Comparison of ENCODE assay signal across 8 cellular contexts in the genomic region with DNA sequence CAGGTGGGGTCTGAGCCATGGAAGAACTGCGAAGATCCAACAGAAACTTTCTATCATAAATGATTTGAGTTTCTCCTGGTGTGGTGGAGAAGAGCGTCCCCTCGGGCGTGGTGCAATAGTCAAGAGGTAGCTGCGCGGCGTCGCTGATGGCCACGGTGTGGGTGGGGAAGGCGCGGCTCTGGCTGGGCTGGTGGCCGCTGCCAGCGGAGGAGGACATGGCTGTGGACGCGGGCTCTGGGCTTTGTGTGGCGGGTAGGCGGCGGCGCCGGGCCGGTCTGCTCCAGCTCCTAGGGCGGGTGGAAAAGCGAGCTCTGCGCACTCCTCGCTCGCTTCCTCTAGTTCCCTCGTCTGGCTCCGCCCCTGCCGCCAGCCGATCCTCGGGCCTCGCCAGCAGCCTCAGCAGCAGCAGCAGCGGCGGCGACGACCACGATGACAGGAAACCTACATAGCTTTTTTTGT. TPM values are rescaled to one million over a fixed set of nuclear protein-coding genes. Genes with fewer than 3 reads are reported as not detected.
A peak's percentile ranks its signal among the peaks of the same experiment; 100 is the strongest.
DNase-seq lines count a peak whose midpoint lies in the region; ATAC-seq and TF ChIP-seq lines count a peak whose summit lies in the region.

No MANE protein-coding gene starts in this region.

- H3K4me1 ChIP-seq in BE2C: peaks cover 23% of the 10 kb centered on the region
- peaks cover 3% of the 10 kb centered on the region; the same call in 1 of the 2 replicates for H3K4me1 ChIP-seq in OCI-LY3 (ENCODE audit: low read length)
- H3K4me1 ChIP-seq in esophagus squamous epithelium: peaks cover 5 to 82% (median 17%) of the 10 kb centered on the region in 3 donors

- TF ChIP-seq CTCF in BE2C (IDR thresholded peaks at IDR 0.05; ENCODE audit: low read depth, low read length): no peak
- 0 out of 2 replicates have a peak, but pooled peaks have one; percentile 7 for TF ChIP-seq CTCF in OCI-LY3 (IDR thresholded peaks at IDR 0.05; ENCODE audit: low read depth, low read length)
- TF ChIP-seq CTCF in esophagus squamous epithelium (IDR thresholded peaks at IDR 0.05): no peak

- TF ChIP-seq POLR2A in esophagus squamous epithelium (IDR thresholded peaks at IDR 0.05): peak in 1 of 4 donors; percentile 48

- H3K9me3 ChIP-seq in BE2C: no peaks in the 10 kb centered on the region
- no peaks in the 10 kb centered on the region for H3K9me3 ChIP-seq in OCI-LY3 (ENCODE audit: insufficient read depth, low read length)
- no peaks in the 10 kb centered on the region for H3K9me3 ChIP-seq in esophagus squamous epithelium

- 0 out of 2 replicates have a peak, but pooled peaks cover under 1% of the 10 kb centered on the region for H3K79me2 ChIP-seq in OCI-LY3 (ENCODE audit: low read length)

- WGBS in esophagus squamous epithelium, 2 donors: 0 to 1% methylated on average over 12 to 25 of the region's 37 CpGs

- no peaks in the 10 kb centered on the region for H4K20me1 ChIP-seq in OCI-LY3 (ENCODE audit: insufficient read depth, low read length)

- peak overlapping the region; percentile 56 for H3K4me3 ChIP-seq in BE2C (ENCODE audit: low read depth, low read length)
- peak overlapping the region; percentile 77 for H3K4me3 ChIP-seq in OCI-LY3 (ENCODE audit: low read length)
- peak overlapping the region; percentile 6 to 70 (median 39) for H3K4me3 ChIP-seq in esophagus squamous epithelium

- peak overlapping the region; percentile 33; the same call in 1 of the 2 replicates for H3K9ac ChIP-seq in OCI-LY3 (ENCODE audit: low read length)

- H3K27ac ChIP-seq in OCI-LY3 (ENCODE audit: low read length) (no peak overlapping the region), esophagus squamous epithelium (peak overlapping the region; percentile 32 to 89 (median 70))

- intact Hi-C loops in esophagus squamous epithelium (cut with DNase I): no loop called here

- peak; percentile 69 for ATAC-seq in GM19324 (IDR thresholded peaks at IDR 0.05; ENCODE audit: low FRiP score, unreplicated experiment)

- peak overlapping the region; percentile 48; the same call in 1 of the 2 replicates for H2AFZ ChIP-seq in OCI-LY3 (ENCODE audit: low read depth, low read length)

- H3K27me3 ChIP-seq in BE2C (no peaks in the 10 kb centered on the region), OCI-LY3 (ENCODE audit: low read depth, low read length) (peaks cover 14% of the 10 kb centered on the region; the same call in 1 of the 2 replicates), esophagus squamous epithelium (peaks cover 0 to 22% (median 0%) of the 10 kb centered on the region in 4 donors)

- H3K4me2 ChIP-seq in OCI-LY3 (ENCODE audit: low read length): peak overlapping the region; percentile 68

- H3K36me3 ChIP-seq in BE2C (no peaks in the 10 kb centered on the region; the same call in 1 of the 2 replicates), OCI-LY3 (replicated peaks; ENCODE audit: low read depth, low read length) (no peaks in the 10 kb centered on the region), esophagus squamous epithelium (no peaks in the 10 kb centered on the region)

- DNase-seq in BE2C: peak; percentile 92
- peak; percentile 64 for DNase-seq in HPDE6-E6E7 (ENCODE audit: extremely low spot score)
- peak; percentile 81 to 86 for DNase-seq in activated T-cell treated with anti-CD3 and anti-CD28 coated beads, Interleukin-2, amount 50 U/mL, for 48 hours
- peak; percentile 21 for DNase-seq in esophagus squamous epithelium (lab: John Stamatoyannopoulos, UW)
- DNase-seq in myocyte (ENCODE audit: low read depth): peak; percentile 75
- DNase-seq in stimulated activated CD8-positive, alpha-beta memory T cell treated with anti-CD3 and anti-CD28 coated beads, Interleukin-7, amount 100 ng/mL, for 1 hour (ENCODE audit: low read depth in 2 of 2): peak; percentile 53 to 60

RNA-seq across cellular contexts. Expression of a gene that starts 5.9 kb away (rescaled TPM):
- polyA plus RNA-seq in BE2C (2012; ENCODE audit: insufficient read depth, insufficient read length, low read depth): 18.0 TPM
- total RNA-seq in esophagus squamous epithelium (10 to 100 TPM in 1 of 4 donors, 1 to 10 TPM in 3; 1.4 to 14.5 (median 2.3) TPM), myocyte (5.4 and 10.1 TPM in 2 replicates)
- polyA plus RNA-seq in myocyte (2012): 4.4 TPM

RNA-seq across cellular contexts. Expression of a gene that starts 32.7 kb away (rescaled TPM):
- 25.6 TPM for polyA plus RNA-seq in BE2C (2012; ENCODE audit: insufficient read depth, insufficient read length, low read depth)
- total RNA-seq in esophagus squamous epithelium (10 to 100 TPM in 3 of 4 donors, 1 to 10 TPM in 1; 6.6 to 28.5 (median 16.7) TPM), myocyte (18.0 and 18.7 TPM in 2 replicates)
- 9.7 TPM for polyA plus RNA-seq in myocyte (2012)

RNA-seq across cellular contexts. Expression of a gene that starts 32.7 kb away (rescaled TPM):
- polyA plus RNA-seq in BE2C (2012; ENCODE audit: insufficient read depth, insufficient read length, low read depth): 23.1 TPM
- total RNA-seq in esophagus squamous epithelium (10 to 100 TPM; 10.5 to 13.0 (median 11.7) TPM), myocyte (9.5 and 11.1 TPM in 2 replicates)
- polyA plus RNA-seq in myocyte (2012): 15.6 TPM

Comparison
In these comparisons a context has a peak if more than half of its experiments do, and no peak if none do; other contexts are left out.
1. DNase-seq: peak in every context shown above with its lines; median percentile 92 in BE2C; 84 in activated T-cell treated with anti-CD3 and anti-CD28 coated beads, Interleukin-2, amount 50 U/mL, for 48 hours; 75 in myocyte; 64 in HPDE6-E6E7; 56 in stimulated activated CD8-positive, alpha-beta memory T cell treated with anti-CD3 and anti-CD28 coated beads, Interleukin-7, amount 100 ng/mL, for 1 hour; 21 in esophagus squamous epithelium.